Comparison of ENCODE assay signal across 19 cellular contexts in genomic region chr17:49114703-49115102, GRCh38. TPM values are rescaled to one million over a fixed set of nuclear protein-coding genes. Genes with fewer than 3 reads are reported as not detected.
DNase-seq lines count a peak whose midpoint lies in the region; ATAC-seq, FAIRE-seq and TF ChIP-seq lines count a peak whose summit lies in the region.
"Had no signal": no experiment of that assay in that cellular context is flagged by ENCODE, and none has a peak within 500 bp of the region (broad histone marks: within the 10 kb centered on the region; RNA-seq: fewer than 3 reads in every experiment).

No MANE protein-coding gene starts in this region.

- no peak overlapping the region for H2BK120ac ChIP-seq in mesenchymal stem cell (ENCODE audit: low read depth, low read length)

- H3K4me3 ChIP-seq in RWPE2 (ENCODE audit: severe bottlenecking): no peak overlapping the region
- no peak overlapping the region for H3K4me3 ChIP-seq in epithelial cell of esophagus (ENCODE audit: low read length)
- H3K4me3 ChIP-seq in mesenchymal stem cell (ENCODE audit: insufficient read depth in 1 of 2, low read depth in 1 of 2, low read length in 2 of 2): no peak overlapping the region

- H3K14ac ChIP-seq in mesenchymal stem cell (ENCODE audit: low read length in 2 of 2): no peak overlapping the region

- no peaks in the 10 kb centered on the region for H3K36me3 ChIP-seq in RWPE2 (ENCODE audit: low read depth)
- H3K36me3 ChIP-seq in mesenchymal stem cell (ENCODE audit: control insufficient read depth in 1 of 2, insufficient read depth in 2 of 2, low read depth in 1 of 2, low read length in 2 of 2): no peaks in the 10 kb centered on the region
- H3K36me3 ChIP-seq: BE2C had no signal

- ATAC-seq in RWPE2 (ENCODE audit: low read depth): peak; percentile 33; the same call in 1 of the 3 replicates

- H2BK5ac ChIP-seq in mesenchymal stem cell (ENCODE audit: low read depth, low read length, poor library complexity, severe bottlenecking): no peak overlapping the region

- no peaks in the 10 kb centered on the region for H3K79me1 ChIP-seq in mesenchymal stem cell (replicated peaks; ENCODE audit: low read length, poor library complexity, severe bottlenecking)

- H3K9me3 ChIP-seq in RWPE2 (ENCODE audit: severe bottlenecking) (no peaks in the 10 kb centered on the region), mesenchymal stem cell (ENCODE audit: control insufficient read depth, low read length) (no peaks in the 10 kb centered on the region)
- H3K9me3 ChIP-seq: BE2C had no signal

- WGBS in mesenchymal stem cell: 100% methylated on average over 1 of the region's 1 CpG

- no peak overlapping the region for H3K27ac ChIP-seq in RWPE2 (ENCODE audit: poor library complexity, severe bottlenecking)
- no peak overlapping the region for H3K27ac ChIP-seq in mesenchymal stem cell (ENCODE audit: low read length, poor library complexity, severe bottlenecking)
- H3K27ac ChIP-seq: C4-2B had no signal

- no peak overlapping the region for H3K9ac ChIP-seq in mesenchymal stem cell (ENCODE audit: low read length)

- TF ChIP-seq EP300 in Ishikawa (IDR thresholded peaks at IDR 0.05; ENCODE audit: borderline replicate concordance): no peak

- H4K91ac ChIP-seq in mesenchymal stem cell (ENCODE audit: low read length): no peak overlapping the region

- no peak overlapping the region for H3K4me2 ChIP-seq in mesenchymal stem cell (ENCODE audit: low read length, poor library complexity, severe bottlenecking)

- H4K8ac ChIP-seq in mesenchymal stem cell (ENCODE audit: low read length): no peak overlapping the region

- H2BK12ac ChIP-seq in mesenchymal stem cell (ENCODE audit: low read length in 2 of 2): no peak overlapping the region

- FAIRE-seq in GM12891 (lab: Jason Lieb, UNC): no peak
- FAIRE-seq: A204.1, D721Med, G401.6, GM19239 had no signal

- H2AK5ac ChIP-seq in mesenchymal stem cell (ENCODE audit: low read length, severe bottlenecking): no peak overlapping the region

- H3K4me1 ChIP-seq in RWPE2 (ENCODE audit: insufficient read depth, poor library complexity, severe bottlenecking) (peaks cover 17% of the 10 kb centered on the region), mesenchymal stem cell (ENCODE audit: control insufficient read depth, insufficient read depth, low read depth, low read length) (no peaks in the 10 kb centered on the region)
- H3K4me1 ChIP-seq: BE2C had no signal

- TF ChIP-seq POLR2A in GM12891 (IDR thresholded peaks at IDR 0.05; ENCODE audit: low read depth, low read length): no peak

- TF ChIP-seq RAD21 in Ishikawa (IDR thresholded peaks at IDR 0.05; ENCODE audit: low read depth): no peak

- H2BK15ac ChIP-seq in mesenchymal stem cell (ENCODE audit: low read depth, poor library complexity, severe bottlenecking): no peak overlapping the region

- no peak overlapping the region for H3K18ac ChIP-seq in mesenchymal stem cell (ENCODE audit: low read depth in 1 of 2, low read length in 2 of 2)

- H2AFZ ChIP-seq in mesenchymal stem cell (ENCODE audit: low read depth, low read length): no peak overlapping the region

- TF ChIP-seq CTCF in RWPE2 (IDR thresholded peaks at IDR 0.05; ENCODE audit: poor library complexity, severe bottlenecking) (no peak), epithelial cell of esophagus (IDR thresholded peaks at IDR 0.05; ENCODE audit: insufficient read depth, low read depth, low read length, missing control alignments) (no peak)

- H3K27me3 ChIP-seq in RWPE2 (ENCODE audit: insufficient read depth, poor library complexity, severe bottlenecking) (no peaks in the 10 kb centered on the region), mesenchymal stem cell (ENCODE audit: control insufficient read depth in 1 of 2, insufficient read depth in 1 of 2, low read length in 2 of 2) (peaks cover 0 to 51% of the 10 kb centered on the region in 2 experiments)

- no peak overlapping the region for H3K4ac ChIP-seq in mesenchymal stem cell (ENCODE audit: low read depth in 1 of 2, low read length in 2 of 2)

- H3K23ac ChIP-seq in mesenchymal stem cell (ENCODE audit: low read length in 2 of 2): no peak overlapping the region

- DNase-seq in RWPE2 (ENCODE audit: low spot score) (no peak), epithelial cell of esophagus (ENCODE audit: low read depth) (peak; percentile 68), kidney tubule cell (ENCODE audit: low spot score) (peak; percentile 66), GM12891 (ENCODE audit: insufficient read length, low spot score) (no peak), mesenchymal stem cell (no peak), HPDE6-E6E7 (ENCODE audit: extremely low spot score) (no peak)
- DNase-seq: BE2C; CD4-positive, alpha-beta memory T cell; DMS153; DMS79 treated with DMSO at 0.1 percent for 48 hours; EL; GOT3; H9 had no signal

TF ChIP-seq in Ishikawa, 13 proteins besides CTCF, POLR2A, EP300 and RAD21:
- no peak for TF ChIP-seq EGR1 (IDR thresholded peaks at IDR 0.05)
- 0 out of 2 replicates have a peak, but pooled peaks have one; percentile 35 for TF ChIP-seq CEBPB (IDR thresholded peaks at IDR 0.05)
TF ChIP-seq in Ishikawa: peak in this region for 1.

TF ChIP-seq in GM12891, 5 proteins besides CTCF, POLR2A, EP300 and RAD21:
- no peak for TF ChIP-seq POLR2AphosphoS5 (IDR thresholded peaks at IDR 0.05; ENCODE audit: low read depth, low read length)
- no peak for TF ChIP-seq POU2F2 (IDR thresholded peaks at IDR 0.05; ENCODE audit: low read depth, low read length)
- TF ChIP-seq PAX5 (IDR thresholded peaks at IDR 0.05; ENCODE audit: insufficient read depth, low read length, severe bottlenecking): no peak
- no peak for TF ChIP-seq SPI1 (IDR thresholded peaks at IDR 0.05; ENCODE audit: low read depth, low read length)
- no peak for TF ChIP-seq TAF1 (IDR thresholded peaks at IDR 0.05; ENCODE audit: low read depth, low read length)

RNA-seq across cellular contexts. Expression of gene B4GALNT2, which starts 17.9 kb away (rescaled TPM):
- not detected for polyA plus RNA-seq in GM12891 (2012; ENCODE audit: low read depth, missing spikeins)
- 0.36 TPM for polyA plus RNA-seq in mesenchymal stem cell (2013, experiment 1 of 2)
- polyA plus RNA-seq in mesenchymal stem cell (2013, experiment 2 of 2): 0.34 TPM
- polyA plus RNA-seq: CD4-positive, alpha-beta memory T cell had no signal

Comparison
In these comparisons a context has a peak if more than half of its experiments do, and no peak if none do; other contexts are left out.
1. DNase-seq: peak in epithelial cell of esophagus (single experiment) and kidney tubule cell (single experiment); none in RWPE2 (single experiment), GM12891 (single experiment), mesenchymal stem cell (single experiment) and HPDE6-E6E7 (single experiment).